In the genomic region with DNA sequence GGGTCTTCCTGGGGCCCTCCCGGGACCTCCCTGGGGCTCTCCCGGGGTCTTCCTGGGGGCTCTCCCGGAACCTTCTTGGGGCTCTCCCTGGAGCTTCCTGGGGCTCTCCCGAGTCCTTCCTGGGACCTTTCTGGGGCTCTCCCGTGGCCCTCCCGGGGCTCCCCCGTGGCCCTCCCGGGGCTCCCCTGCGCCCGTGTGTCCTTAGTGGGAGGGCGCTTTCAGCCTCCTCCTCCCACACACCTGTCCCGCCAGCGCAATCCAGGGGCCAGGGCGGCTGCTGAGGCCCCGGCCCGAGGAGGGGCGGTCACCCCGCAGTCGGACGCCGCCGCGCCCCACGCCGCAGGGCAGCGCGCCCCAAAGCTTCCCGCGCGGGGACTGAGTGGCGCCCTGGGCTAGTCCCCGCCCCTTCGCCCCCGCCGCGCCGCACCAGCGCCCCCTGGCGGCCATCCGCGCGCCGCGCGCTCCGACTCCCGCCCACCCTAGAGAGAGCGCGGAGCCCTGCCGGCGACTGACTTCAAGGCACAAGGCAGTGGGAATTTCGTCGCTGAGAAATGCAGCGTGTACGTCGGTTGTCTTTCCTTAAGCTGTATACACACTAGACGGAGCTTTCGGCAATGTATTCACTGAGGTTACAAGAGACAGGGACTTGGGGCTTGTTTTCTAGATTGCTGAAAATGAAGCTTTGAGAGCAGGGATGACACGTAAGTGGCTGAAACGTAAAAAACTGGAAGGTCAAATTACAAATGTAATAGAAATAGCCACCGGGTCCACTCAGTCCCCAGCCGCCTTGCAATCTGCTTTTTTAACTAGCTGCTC, we compare ENCODE assay signal across 8 cellular contexts. TPM values are rescaled to one million over a fixed set of nuclear protein-coding genes. Genes with fewer than 3 reads are reported as not detected.
DNase-seq lines count a peak whose midpoint lies in the region; ATAC-seq, FAIRE-seq and TF ChIP-seq lines count a peak whose summit lies in the region.

No MANE protein-coding gene starts in this region.

- peak overlapping the region; percentile 53 for H2AFZ ChIP-seq in keratinocyte (ENCODE audit: control insufficient read depth, low read length)

- peak; percentile 72 for DNase-seq in 8988T
- DNase-seq in NCI-H2029 treated with DMSO at 0.1 percent for 48 hours (lab: John Stamatoyannopoulos, UW): peak; percentile 51
- DNase-seq in WTC11 (ENCODE audit: low spot score): peak; percentile 82
- DNase-seq in cardiac fibroblast (ENCODE audit: low read depth in 2 of 2): peak; percentile 68
- peak; percentile 42 for DNase-seq in keratinocyte (ENCODE audit: low read depth, low spot score)
- peak; percentile 82 for DNase-seq in stimulated activated CD4-positive, alpha-beta T cell treated with anti-CD3 and anti-CD28 coated beads, Interleukin-15, amount 100 ng/mL, for 24 hours

- H3K27ac Mint-ChIP-seq in WTC11: no peak overlapping the region

- H3K27me3 Mint-ChIP-seq in WTC11 (ENCODE audit: low read depth): peaks cover 11% of the 10 kb centered on the region

- H3K9me1 ChIP-seq in keratinocyte (ENCODE audit: control insufficient read depth, extremely low read depth, insufficient read depth, low read length): no peaks in the 10 kb centered on the region

- dilution Hi-C loops in keratinocyte (cut with MboI; ENCODE audit: extremely low pct_ligation_motif_present, low sequenced_read_pairs): no loop called here

- H3K79me2 ChIP-seq in keratinocyte (ENCODE audit: control insufficient read depth, insufficient read depth, low read length): no peaks in the 10 kb centered on the region

- no peaks in the 10 kb centered on the region for H4K20me1 ChIP-seq in keratinocyte (ENCODE audit: control insufficient read depth, extremely low read depth, insufficient read depth, low read length)

- no peaks in the 10 kb centered on the region for H3K9me3 ChIP-seq in keratinocyte (ENCODE audit: control insufficient read depth, low read depth, low read length)

- H3K4me3 ChIP-seq in cardiac fibroblast (replicated peaks in 1 of 2; ENCODE audit: low read depth in 2 of 2, low read length in 2 of 2) (peak overlapping the region; percentile 19 to 41), keratinocyte (ENCODE audit: control insufficient read depth in 2 of 3, extremely low read depth in 1 of 3, insufficient read depth in 2 of 3, low read depth in 1 of 3, low read length in 3 of 3) (peak overlapping the region in 2 of 3 experiments; percentile 14 to 19)

- CTCF ChIA-PET in WTC11 (lab: Charles Lee): interaction anchor here (0.5 to 2.1 kb wide), 44 partner anchors 8 to 431 kb away, joined by 3 to 30 read pairs (median 4); a partner anchor contains a TSS

- no peak overlapping the region for H3K27ac ChIP-seq in keratinocyte (ENCODE audit: control insufficient read depth, insufficient read depth, low read length)

- no peaks in the 10 kb centered on the region for H3K36me3 Mint-ChIP-seq in WTC11

- POLR2A ChIA-PET in WTC11 (lab: Charles Lee): no interaction called here

- H3K36me3 ChIP-seq in keratinocyte (ENCODE audit: control insufficient read depth in 2 of 2, extremely low read depth in 1 of 2, insufficient read depth in 2 of 2, low read length in 2 of 2): no peaks in the 10 kb centered on the region

- peak overlapping the region; percentile 60 for H3K4me3 Mint-ChIP-seq in WTC11

- FAIRE-seq in keratinocyte (lab: Jason Lieb, UNC): no peak

- peak overlapping the region; percentile 71 for H3K4me2 ChIP-seq in keratinocyte (ENCODE audit: control insufficient read depth, extremely low read depth, insufficient read depth, low read depth, low read length)

- no peaks in the 10 kb centered on the region for H3K4me1 Mint-ChIP-seq in WTC11

- peak; percentile 97 for TF ChIP-seq CTCF in WTC11 (IDR thresholded peaks at IDR 0.05)
- peak; percentile 50 for TF ChIP-seq CTCF in cardiac fibroblast (IDR thresholded peaks at IDR 0.05; ENCODE audit: low read depth, low read length)
- peak; percentile 46 to 88 (median 63) for TF ChIP-seq CTCF in keratinocyte (optimal IDR thresholded peaks at IDR 0.05 in 1 of 3, IDR thresholded peaks at IDR 0.05 in 1 of 3, conservative IDR thresholded peaks at IDR 0.05 in 1 of 3; ENCODE audit: extremely low read depth in 1 of 3, insufficient read depth in 2 of 3, low read length in 3 of 3)

- peaks cover 7% of the 10 kb centered on the region; the same call in 1 of the 2 replicates for H3K9me3 Mint-ChIP-seq in WTC11

- H3K27me3 ChIP-seq in keratinocyte (ENCODE audit: control insufficient read depth, extremely low read depth, insufficient read depth, low read length): no peaks in the 10 kb centered on the region

- H3K9ac ChIP-seq in keratinocyte (ENCODE audit: control insufficient read depth, extremely low read depth, insufficient read depth, low read length): no peak overlapping the region

- no peaks in the 10 kb centered on the region for H3K4me1 ChIP-seq in keratinocyte (ENCODE audit: control insufficient read depth, extremely low read depth, insufficient read depth, low read length)

- ATAC-seq in GM18498 (IDR thresholded peaks at IDR 0.05; ENCODE audit: unreplicated experiment) (peak; percentile 92), HG02943 (IDR thresholded peaks at IDR 0.05; ENCODE audit: low read depth, unreplicated experiment) (peak; percentile 86), WTC11 (peak; percentile 86)

TF ChIP-seq in WTC11, 78 proteins besides CTCF, POLR2A, EP300 and RAD21:
- peak; percentile 73 for TF ChIP-seq SP1 (CRISPR knock-in tag; conservative IDR thresholded peaks at IDR 0.05)
- TF ChIP-seq ZNF423 (CRISPR knock-in tag; IDR thresholded peaks at IDR 0.05): 0 out of 2 replicates have a peak, but pooled peaks have one; percentile 16
- TF ChIP-seq, protein P1, sequence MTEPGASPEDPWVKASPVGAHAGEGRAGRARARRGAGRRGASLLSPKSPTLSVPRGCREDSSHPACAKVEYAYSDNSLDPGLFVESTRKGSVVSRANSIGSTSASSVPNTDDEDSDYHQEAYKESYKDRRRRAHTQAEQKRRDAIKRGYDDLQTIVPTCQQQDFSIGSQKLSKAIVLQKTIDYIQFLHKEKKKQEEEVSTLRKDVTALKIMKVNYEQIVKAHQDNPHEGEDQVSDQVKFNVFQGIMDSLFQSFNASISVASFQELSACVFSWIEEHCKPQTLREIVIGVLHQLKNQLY (CRISPR knock-in tag; IDR thresholded peaks at IDR 0.05): no peak
- TF ChIP-seq FOXK1 (CRISPR knock-in tag; IDR thresholded peaks at IDR 0.05): 0 out of 2 replicates have a peak, but pooled peaks have one; percentile 42

RNA-seq across cellular contexts. Expression of a gene that starts 47.1 kb away (rescaled TPM):
- total RNA-seq in WTC11 (2021): 32.3 to 41.2 TPM (median 40.1 TPM) in 3 replicates
- 62.2 to 115 TPM (median 104 TPM) in 3 replicates for polyA plus RNA-seq in keratinocyte
- 45.2 TPM for polyA plus RNA-seq in keratinocyte (2011; ENCODE audit: low read depth)
- 56.1 and 81.7 TPM in 2 replicates for polyA plus RNA-seq in keratinocyte (2011; cell fraction: cytosol; rRNA removed)
- 98.9 and 108 TPM in 2 replicates for polyA plus RNA-seq in keratinocyte (2011; cell fraction: nucleus; rRNA removed)
- polyA plus RNA-seq in keratinocyte (2012; ENCODE audit: low replicate concordance): 40.6 and 90.7 TPM in 2 replicates
- polyA minus RNA-seq in keratinocyte: 68.5 to 127 TPM (median 102 TPM) in 3 replicates
- polyA minus RNA-seq in keratinocyte (2011; cell fraction: cytosol; rRNA and poly(A)+ RNA removed): 89.0 TPM
- polyA minus RNA-seq in keratinocyte (2011; cell fraction: nucleus; rRNA and poly(A)+ RNA removed): 118 and 127 TPM in 2 replicates
